10 cellular contexts compared by ENCODE assay signal in the genomic region with DNA sequence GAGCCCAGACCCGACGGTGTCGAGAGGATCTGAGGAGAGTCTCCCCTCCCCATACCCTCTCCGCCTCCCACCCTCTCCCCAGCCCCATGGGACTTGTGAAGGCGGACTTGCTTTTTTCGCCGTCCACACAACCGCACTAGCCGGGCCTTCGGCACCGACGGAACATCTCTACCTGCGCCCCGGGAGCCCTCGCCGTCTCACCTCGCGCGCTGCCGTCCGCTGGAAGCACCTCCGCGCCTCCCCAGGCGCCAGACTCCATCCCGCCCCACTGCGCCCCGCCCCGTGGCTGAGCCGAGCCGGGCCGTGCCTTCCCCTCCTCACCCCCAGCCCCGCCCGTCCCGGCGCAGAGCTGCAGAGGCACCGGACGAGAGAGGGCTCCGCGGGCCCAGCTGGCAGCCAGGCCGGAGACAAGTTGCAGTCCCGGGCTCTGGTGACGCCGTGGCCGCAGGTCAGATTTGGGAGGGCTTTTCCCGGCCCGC. TPM values are rescaled to one million over a fixed set of nuclear protein-coding genes. Genes with fewer than 3 reads are reported as not detected.
DNase-seq lines count a peak whose midpoint lies in the region; ATAC-seq and TF ChIP-seq lines count a peak whose summit lies in the region.
"Had no signal": no experiment of that assay in that cellular context is flagged by ENCODE, and none has a peak within 500 bp of the region (broad histone marks: within the 10 kb centered on the region; RNA-seq: fewer than 3 reads in every experiment).

Gene DUOX1 (plus strand): TSS at position 344 of the 479 bp plus-strand sequence. CDS start 1,973 bp downstream, outside the sequence.
Gene DUOXA1 (minus strand): TSS at position 229 of the 479 bp plus-strand sequence. CDS start 6,865 bp downstream, outside the sequence.

- no peaks in the 10 kb centered on the region for H3K4me1 ChIP-seq in testis
- H3K4me1 ChIP-seq: A549 had no signal

- peak within 1 kb of the TSS; percentile 16 to 49 for H3K4me3 ChIP-seq in testis
- H3K4me3 ChIP-seq: A549, body of pancreas had no signal

- ATAC-seq in memory B cell (ENCODE audit: low read depth) (peak; percentile 63), HG03442 (IDR thresholded peaks at IDR 0.05; ENCODE audit: unreplicated experiment) (no peak)
- ATAC-seq: A549, body of pancreas had no signal

- H3K27ac Mint-ChIP-seq in chondrocyte (ENCODE audit: unreplicated experiment) (no peak within 1 kb of the TSS), memory B cell (no peak within 1 kb of the TSS)

- peaks cover 70% of the 10 kb centered on the region for H3K27me3 Mint-ChIP-seq in chondrocyte (ENCODE audit: low read depth)
- H3K27me3 Mint-ChIP-seq in memory B cell: peaks cover 33% of the 10 kb centered on the region

- H3K27me3 ChIP-seq in testis: no peaks in the 10 kb centered on the region
- H3K27me3 ChIP-seq: body of pancreas had no signal

- H3K9me3 Mint-ChIP-seq in chondrocyte (ENCODE audit: low read depth): no peaks in the 10 kb centered on the region
- no peaks in the 10 kb centered on the region for H3K9me3 Mint-ChIP-seq in memory B cell

- H3K4me1 Mint-ChIP-seq in chondrocyte (ENCODE audit: low read depth): no peaks in the 10 kb centered on the region
- H3K4me1 Mint-ChIP-seq in memory B cell: peaks cover 7% of the 10 kb centered on the region

- DNase-seq in NCI-H1436 (lab: John Stamatoyannopoulos, UW): peak; percentile 26
- DNase-seq in NCI-H1436 treated with DMSO at 0.1 percent for 48 hours (lab: John Stamatoyannopoulos, UW): no peak
- DNase-seq in chondrocyte (ENCODE audit: low spot score): no peak
- no peak for DNase-seq in memory B cell (ENCODE audit: low spot score in 2 of 2)
- DNase-seq in testis: no peak
- no peak for DNase-seq in NCI-H524 treated with DMSO at 0.1 percent for 48 hours (lab: John Stamatoyannopoulos, UW)
- DNase-seq in 8988T: no peak
- DNase-seq: body of pancreas had no signal

- intact Hi-C loops in testis (cut with DNase I; ENCODE audit: low total_unique reads): no loop called here

- H3K4me3 Mint-ChIP-seq in chondrocyte (ENCODE audit: unreplicated experiment) (peak within 1 kb of the TSS; percentile 26), memory B cell (peak within 1 kb of the TSS; percentile 30)

- no peak for TF ChIP-seq POLR2A in testis (IDR thresholded peaks at IDR 0.05)

- TF ChIP-seq CTCF in chondrocyte (IDR thresholded peaks at IDR 0.05) (no peak), testis (IDR thresholded peaks at IDR 0.05) (no peak)

- WGBS in testis, 2 donors: 0 to 2% methylated on average over 21 to 46 of the region's 46 CpGs

- H3K36me3 Mint-ChIP-seq in chondrocyte (ENCODE audit: low read depth) (peaks cover under 1% of the 10 kb centered on the region), memory B cell (no peaks in the 10 kb centered on the region)

- no peaks in the 10 kb centered on the region for H3K9me3 ChIP-seq in testis
- H3K9me3 ChIP-seq: A549, body of pancreas had no signal

- H3K27ac ChIP-seq in testis: no peak within 1 kb of the TSS
- H3K27ac ChIP-seq: A549, body of pancreas had no signal

- no peaks in the 10 kb centered on the region for H3K36me3 ChIP-seq in testis (ENCODE audit: low read depth, missing control alignments)

RNA-seq across cellular contexts. Expression of gene DUOX1, which starts in this region (rescaled TPM):
- total RNA-seq in chondrocyte (0.21 TPM in 1 of 3 replicates, not detected in the others), testis (1 to 10 TPM; 5.3 to 5.7 TPM)
- polyA plus RNA-seq in testis (ENCODE audit: insufficient read depth, low read depth, low replicate concordance): 2.8 TPM
- polyA plus RNA-seq: A549 had no signal

RNA-seq across cellular contexts. Expression of gene DUOXA1, which starts in this region (rescaled TPM):
- total RNA-seq in chondrocyte (0.47 to 0.82 TPM (median 0.64 TPM) in 3 replicates), testis (under 1 TPM; 0.31 to 0.94 TPM)
- polyA plus RNA-seq in testis (ENCODE audit: insufficient read depth, low read depth, low replicate concordance): 1.0 TPM
- total RNA-seq: body of pancreas had no signal
